18 cellular contexts compared by ENCODE assay signal in genomic region chr20:57649617-57650015, GRCh38. TPM values are rescaled to one million over a fixed set of nuclear protein-coding genes. Genes with fewer than 3 reads are reported as not detected.
A peak's percentile ranks its signal among the peaks of the same experiment; 100 is the strongest.
DNase-seq lines count a peak whose midpoint lies in the region; TF ChIP-seq lines count a peak whose summit lies in the region.
"Had no signal": no experiment of that assay in that cellular context is flagged by ENCODE, and none has a peak within 500 bp of the region (broad histone marks: within the 10 kb centered on the region; RNA-seq: fewer than 3 reads in every experiment).

No MANE protein-coding gene starts in this region.

- H3K4me1 Mint-ChIP-seq in MCF 10A (ENCODE audit: insufficient read depth, unreplicated experiment) (peaks cover 3% of the 10 kb centered on the region), osteocyte (ENCODE audit: unreplicated experiment) (peaks cover 1% of the 10 kb centered on the region)

- 100% methylated on average over 13 of the region's 14 CpGs for WGBS in mammary epithelial cell (ENCODE audit: low coverage, missing lambda C conversion rate)

- H3K27me3 Mint-ChIP-seq in MCF 10A (ENCODE audit: insufficient read depth, unreplicated experiment) = no peaks in the 10 kb centered on the region
- peaks cover 2% of the 10 kb centered on the region for H3K27me3 Mint-ChIP-seq in osteocyte (ENCODE audit: unreplicated experiment)
- H3K27me3 Mint-ChIP-seq: B cell; CD4-positive, alpha-beta T cell had no signal

- DNase-seq in MCF 10A (ENCODE audit: unreplicated experiment) (no peak), mammary epithelial cell (no peak), HuH-7 (ENCODE audit: low spot score) (peak; percentile 4), coronary artery (ENCODE audit: low spot score) (peak; percentile 62), osteocyte (ENCODE audit: extremely low spot score, unreplicated experiment) (peak; percentile 73), NCI-H2196 treated with DMSO at 0.1 percent for 48 hours (lab: John Stamatoyannopoulos, UW; ENCODE audit: unreplicated experiment) (no peak), brain microvascular endothelial cell (no peak), NCI-H2171 treated with DMSO at 0.1 percent for 48 hours (lab: John Stamatoyannopoulos, UW) (no peak)
- DNase-seq: ACHN, Karpas-422, NCI-H187 treated with DMSO at 0.1 percent for 48 hours, NCI-H774, SHP77 treated with DMSO at 0.1 percent for 48 hours had no signal

- H3K4me3 ChIP-seq in mammary epithelial cell (replicated peaks in 1 of 3; ENCODE audit: insufficient read depth in 1 of 3, low read depth in 2 of 3, low read length in 3 of 3) = no peak overlapping the region
- H3K4me3 ChIP-seq in coronary artery = no peak overlapping the region
- H3K4me3 ChIP-seq in brain microvascular endothelial cell (ENCODE audit: low read depth, low read length) = no peak overlapping the region

- in situ Hi-C loops in mammary epithelial cell (cut with MboI; ENCODE audit: low sequenced_read_pairs in 2 of 2) (loop anchor here in 1 of 2 donors (10.0 kb wide), 1 partner anchor 155 kb away; no protein-coding TSS in a partner anchor), brain microvascular endothelial cell (cut with HindIII; ENCODE audit: low pct_ligation_motif_present, low sequenced_read_pairs) (no loop called here)

- H3K9me3 Mint-ChIP-seq in MCF 10A (ENCODE audit: unreplicated experiment) = no peaks in the 10 kb centered on the region
- H3K9me3 Mint-ChIP-seq in osteocyte (ENCODE audit: unreplicated experiment) = peaks cover 5% of the 10 kb centered on the region

- dilution Hi-C loops in mammary epithelial cell (cut with HindIII; ENCODE audit: low sequenced_read_pairs) = loop anchor here (5.0 kb wide), 2 partner anchors 42 to 103 kb away; no protein-coding TSS in a partner anchor

- POLR2A ChIA-PET in MCF 10A (lab: Yijun Ruan, JAX) = no interaction called here

- peaks cover 13% of the 10 kb centered on the region for H3K36me3 ChIP-seq in mammary epithelial cell (ENCODE audit: insufficient read depth, low read length)
- H3K36me3 ChIP-seq in brain microvascular endothelial cell (replicated peaks) = peaks cover 21% of the 10 kb centered on the region

- no peak overlapping the region for H3K4me2 ChIP-seq in mammary epithelial cell (ENCODE audit: insufficient read depth, low read depth, low read length)

- H3K4me1 ChIP-seq in mammary epithelial cell (ENCODE audit: insufficient read depth, low read length) = no peaks in the 10 kb centered on the region

- H3K27me3 ChIP-seq in mammary epithelial cell (ENCODE audit: insufficient read depth, low read length) (no peaks in the 10 kb centered on the region), brain microvascular endothelial cell (replicated peaks) (no peaks in the 10 kb centered on the region)

- peaks cover 3% of the 10 kb centered on the region for H4K20me1 ChIP-seq in mammary epithelial cell (ENCODE audit: insufficient read depth, low read length)

- BruUV-seq in MCF 10A (replicated peaks; lab: Mats Ljungman, UMichigan) = no TSS peak
- no TSS peak for BruUV-seq in mammary epithelial cell (replicated peaks; lab: Mats Ljungman, UMichigan)

- CTCF ChIA-PET in MCF 10A (lab: Yijun Ruan, JAX) (interaction anchor here (0.6 to 5.7 kb wide), 2 partner anchors 27 to 101 kb away, joined by 4 to 20 read pairs; no protein-coding TSS in a partner anchor), mammary epithelial cell (lab: Charles Lee; ENCODE audit: low non-redundant PET) (no interaction called here)

- H3K27ac Mint-ChIP-seq in MCF 10A (ENCODE audit: low read depth, unreplicated experiment) (peak overlapping the region; percentile 16), osteocyte (ENCODE audit: unreplicated experiment) (no peak overlapping the region)
- H3K27ac Mint-ChIP-seq: B cell; CD4-positive, alpha-beta T cell had no signal

- H3K4me3 Mint-ChIP-seq in MCF 10A (ENCODE audit: unreplicated experiment) (no peak overlapping the region), osteocyte (ENCODE audit: unreplicated experiment) (no peak overlapping the region)
- H3K4me3 Mint-ChIP-seq: B cell; CD4-positive, alpha-beta T cell had no signal

- H3K36me3 Mint-ChIP-seq in MCF 10A (ENCODE audit: insufficient read depth, unreplicated experiment) (peaks cover 29% of the 10 kb centered on the region), osteocyte (ENCODE audit: unreplicated experiment) (peaks cover 12% of the 10 kb centered on the region)

- TF ChIP-seq CTCF in MCF 10A (IDR thresholded peaks at IDR 0.05; ENCODE audit: unreplicated experiment) (no peak), mammary epithelial cell (conservative IDR thresholded peaks at IDR 0.05 in 1 of 2, IDR thresholded peaks at IDR 0.05 in 1 of 2; ENCODE audit: extremely low read depth in 1 of 2, insufficient read depth in 1 of 2, low read depth in 1 of 2, low read length in 2 of 2) (no peak), coronary artery (IDR thresholded peaks at IDR 0.05) (no peak), osteocyte (IDR thresholded peaks at IDR 0.05) (no peak), brain microvascular endothelial cell (IDR thresholded peaks at IDR 0.05; ENCODE audit: low read depth, low read length, missing control alignments) (no peak)

- intact Hi-C loops in MCF 10A (cut with micrococcal nuclease) = no loop called here
- intact Hi-C loops in mammary epithelial cell (cut with micrococcal nuclease) = no loop called here

- H2AFZ ChIP-seq in mammary epithelial cell (ENCODE audit: low read depth, low read length) = no peak overlapping the region

- H3K79me2 ChIP-seq in mammary epithelial cell (ENCODE audit: insufficient read depth, low read length) = peaks cover 9% of the 10 kb centered on the region

- no peak overlapping the region for H3K9ac ChIP-seq in mammary epithelial cell (ENCODE audit: insufficient read depth, low read length)

- no peak overlapping the region for H3K27ac ChIP-seq in mammary epithelial cell (ENCODE audit: insufficient read depth, low read depth, low read length)
- no peak overlapping the region for H3K27ac ChIP-seq in coronary artery
- no peak overlapping the region for H3K27ac ChIP-seq in brain microvascular endothelial cell

- no peaks in the 10 kb centered on the region for H3K9me3 ChIP-seq in mammary epithelial cell (replicated peaks; ENCODE audit: insufficient read depth, low read length)

RNA-seq across cellular contexts. Expression of gene ZBP1, which starts 29.4 kb away (rescaled TPM):
- total RNA-seq in MCF 10A (2022) (not detected in 2 replicates), mammary epithelial cell (not detected), osteocyte (not detected in 2 replicates)
- not detected for polyA plus RNA-seq in mammary epithelial cell
- not detected for polyA minus RNA-seq in mammary epithelial cell
- total RNA-seq: H4, HepG2, NCI-H460 had no signal
- polyA plus RNA-seq: HepG2 had no signal

Comparison
In these comparisons a context has a peak if more than half of its experiments do, and no peak if none do; other contexts are left out.
1. DNase-seq: peak in HuH-7 (single experiment), coronary artery (single experiment) and osteocyte (single experiment); none in MCF 10A (single experiment), mammary epithelial cell (single experiment), NCI-H2196 treated with DMSO at 0.1 percent for 48 hours (single experiment), brain microvascular endothelial cell (single experiment) and NCI-H2171 treated with DMSO at 0.1 percent for 48 hours (single experiment).